In genomic region chr15:100277087-100277855, GRCh38 we compare ENCODE assay signal across 15 cellular contexts.
A peak's percentile ranks its signal among the peaks of the same experiment; 100 is the strongest.
DNase-seq lines count a peak whose midpoint lies in the region; FAIRE-seq and TF ChIP-seq lines count a peak whose summit lies in the region.
"Had no signal": no experiment of that assay in that cellular context is flagged by ENCODE, and none has a peak within 500 bp of the region (broad histone marks: within the 10 kb centered on the region; RNA-seq: fewer than 3 reads in every experiment).

No MANE protein-coding gene starts in this region.

- FAIRE-seq in small intestine (lab: Jason Lieb, UNC), result no peak
- FAIRE-seq: A204.1, GM19239 had no signal

- no peak overlapping the region for H3K27ac ChIP-seq in WERI-Rb-1
- H3K27ac ChIP-seq in small intestine (ENCODE audit: low read depth in 1 of 2, low read length in 1 of 2), result no peak overlapping the region
- H3K27ac ChIP-seq: HL-60 had no signal

- H3K4me1 ChIP-seq in small intestine (ENCODE audit: control insufficient read depth in 2 of 2, insufficient read depth in 1 of 2, low read depth in 1 of 2, low read length in 1 of 2), result no peaks in the 10 kb centered on the region
- H3K4me1 ChIP-seq: Caco-2 had no signal

- peak; percentile 8 for DNase-seq in AG20443 (ENCODE audit: low spot score)
- no peak for DNase-seq in WERI-Rb-1
- DNase-seq in mesenteric fat pad (ENCODE audit: low spot score), result peak; percentile 47
- peak; percentile 10 for DNase-seq in small intestine
- DNase-seq in NCI-H524 treated with DMSO at 0.1 percent for 48 hours (lab: John Stamatoyannopoulos, UW), result no peak
- DNase-seq in NCI-H526 (lab: John Stamatoyannopoulos, UW), result no peak
- no peak for DNase-seq in GM10248 (ENCODE audit: extremely low spot score)
- DNase-seq: Caco-2; CD8-positive, alpha-beta T cell; DND-41; GDM1; HCEC 1CT had no signal

- H3K9me3 ChIP-seq in WERI-Rb-1 (ENCODE audit: severe bottlenecking) (peaks cover 3% of the 10 kb centered on the region), small intestine (ENCODE audit: control insufficient read depth, low read depth) (no peaks in the 10 kb centered on the region)

- peaks cover 19% of the 10 kb centered on the region for H3K27me3 ChIP-seq in WERI-Rb-1 (ENCODE audit: insufficient read depth, low read depth, severe bottlenecking)
- peaks cover 0 to 4% of the 10 kb centered on the region in 2 donors for H3K27me3 ChIP-seq in small intestine (ENCODE audit: control insufficient read depth in 2 of 2, insufficient read depth in 2 of 2, low read length in 2 of 2)

- TF ChIP-seq CTCF in WERI-Rb-1 (IDR thresholded peaks at IDR 0.05; ENCODE audit: low read depth, low read length), result no peak
- TF ChIP-seq CTCF in GM10248 (IDR thresholded peaks at IDR 0.05; ENCODE audit: control extremely low read depth, extremely low read depth, low read depth, missing control alignments), result no peak

- CTCF ChIA-PET in GM10248 (lab: Yijun Ruan, JAX), result no interaction called here

- H3K36me3 ChIP-seq in WERI-Rb-1 (no peaks in the 10 kb centered on the region), small intestine (ENCODE audit: control insufficient read depth in 2 of 2, insufficient read depth in 2 of 2, low read length in 2 of 2) (peaks cover 0 to 3% of the 10 kb centered on the region in 2 donors)

- H3K4me3 ChIP-seq in WERI-Rb-1 (ENCODE audit: low read depth, low read length), result peak overlapping the region; percentile 12; the same call in 1 of the 2 replicates
- no peak overlapping the region for H3K4me3 ChIP-seq in small intestine (ENCODE audit: low read depth in 1 of 2, low read length in 2 of 2)

- POLR2A ChIA-PET in GM10248 (lab: Yijun Ruan, JAX), result no interaction called here

- 26 to 55% (median 47%) methylated on average over 17 of the region's 17 CpGs for WGBS in small intestine, 3 donors

Comparison
In these comparisons a context has a peak if more than half of its experiments do, and no peak if none do; other contexts are left out.
1. DNase-seq: peak in AG20443 (single experiment), mesenteric fat pad (single experiment) and small intestine (single experiment); none in WERI-Rb-1 (single experiment), NCI-H524 treated with DMSO at 0.1 percent for 48 hours (single experiment), NCI-H526 (0 of 2) and GM10248 (single experiment).